In the genomic region with DNA sequence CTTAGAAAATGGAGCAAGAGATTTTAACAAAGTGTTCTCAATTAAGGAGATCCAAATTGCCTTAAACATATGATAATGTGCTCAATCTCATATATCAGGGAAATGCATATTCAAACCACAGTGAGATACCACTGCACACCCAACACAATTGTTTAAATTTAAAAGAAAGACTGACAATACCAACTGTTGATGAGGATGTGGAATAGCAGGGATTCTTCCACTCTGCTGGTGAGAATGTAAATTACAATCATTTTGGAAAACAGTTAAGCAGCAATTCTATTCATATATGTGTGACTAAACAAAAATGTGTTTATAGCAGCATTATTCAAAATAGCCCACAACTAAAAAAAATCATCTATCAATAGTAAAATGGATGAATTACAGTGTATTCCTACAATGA, we compare ENCODE assay signal across 13 cellular contexts.
DNase-seq lines count a peak whose midpoint lies in the region; ATAC-seq and TF ChIP-seq lines count a peak whose summit lies in the region.
"Had no signal": no experiment of that assay in that cellular context is flagged by ENCODE, and none has a peak within 500 bp of the region (broad histone marks: within the 10 kb centered on the region; RNA-seq: fewer than 3 reads in every experiment).

No MANE protein-coding gene starts in this region.

- H3K9me3 ChIP-seq in cardiac muscle cell (ENCODE audit: low read depth) (no peaks in the 10 kb centered on the region), SJCRH30 (replicated peaks) (no peaks in the 10 kb centered on the region)
- H3K9me3 ChIP-seq: tibial nerve had no signal

- H3K27ac ChIP-seq in cardiac muscle cell (no peak overlapping the region), SJCRH30 (peak overlapping the region; percentile 36)
- H3K27ac ChIP-seq: dorsolateral prefrontal cortex, tibial nerve had no signal

- no peak overlapping the region for H3K4me3 ChIP-seq in cardiac muscle cell
- H3K4me3 ChIP-seq in SJCRH30 = no peak overlapping the region
- no peak overlapping the region for H3K4me3 ChIP-seq in fibroblast of pulmonary artery (replicated peaks; ENCODE audit: low read depth, low read length)
- H3K4me3 ChIP-seq: dorsolateral prefrontal cortex, tibial nerve had no signal

- intact Hi-C loops in Right ventricle myocardium superior (cut with DNase I) = no loop called here

- H3K4me1 ChIP-seq in cardiac muscle cell (ENCODE audit: low read depth) (peaks cover 10% of the 10 kb centered on the region), SJCRH30 (peaks cover 13% of the 10 kb centered on the region)

- no peaks in the 10 kb centered on the region for H3K27me3 ChIP-seq in cardiac muscle cell
- no peaks in the 10 kb centered on the region for H3K27me3 ChIP-seq in SJCRH30
- H3K27me3 ChIP-seq: dorsolateral prefrontal cortex, tibial nerve had no signal

- H3K36me3 ChIP-seq in cardiac muscle cell = no peaks in the 10 kb centered on the region
- H3K36me3 ChIP-seq in SJCRH30 = peaks cover 18% of the 10 kb centered on the region

- ATAC-seq in Right ventricle myocardium superior (ENCODE audit: poor library complexity) = no peak
- no peak for ATAC-seq in HG03095 (IDR thresholded peaks at IDR 0.05; ENCODE audit: unreplicated experiment)
- ATAC-seq: activated T-cell treated with anti-CD3 and anti-CD28 coated beads, Interleukin-2, amount 50 U/mL, for 72 hours had no signal

- TF ChIP-seq CTCF in cardiac muscle cell (IDR thresholded peaks at IDR 0.05; ENCODE audit: low read depth, low read length) = peak; percentile 41
- peak; percentile 47 for TF ChIP-seq CTCF in fibroblast of pulmonary artery (IDR thresholded peaks at IDR 0.05; ENCODE audit: low read length, missing control alignments)

- DNase-seq in cardiac muscle cell (ENCODE audit: low read depth in 1 of 2, low spot score in 1 of 2) (peak in 1 of 2 donors; percentile 30), Right ventricle myocardium superior (no peak), SJCRH30 (peak in 1 of 2 experiments; percentile 69), fibroblast of pulmonary artery (ENCODE audit: low read depth) (peak; percentile 36), mucosa of gallbladder (ENCODE audit: low spot score) (no peak), superior temporal gyrus (ENCODE audit: extremely low spot score) (no peak)
- no peak for DNase-seq in activated CD8-positive, alpha-beta memory T cell treated with anti-CD3 and anti-CD28 coated beads, Interleukin-2, amount 50 U/mL, for 48 hours
- DNase-seq: activated T-cell treated with anti-CD3 and anti-CD28 coated beads, Interleukin-2, amount 50 U/mL, for 72 hours; dorsolateral prefrontal cortex; NCI-H69; nucleus accumbens had no signal
